Comparison of ENCODE assay signal across 32 cellular contexts in genomic region chr15:66919421-66919820, GRCh38.
A peak's percentile ranks its signal among the peaks of the same experiment; 100 is the strongest.
DNase-seq lines count a peak whose midpoint lies in the region; ATAC-seq and TF ChIP-seq lines count a peak whose summit lies in the region.
"Had no signal": no experiment of that assay in that cellular context is flagged by ENCODE, and none has a peak within 500 bp of the region (broad histone marks: within the 10 kb centered on the region; RNA-seq: fewer than 3 reads in every experiment).

No MANE protein-coding gene starts in this region.

- no peak for TF ChIP-seq EP300 in esophagus muscularis mucosa (IDR thresholded peaks at IDR 0.05)

- WGBS in esophagus muscularis mucosa: 33% methylated on average over 8 of the region's 8 CpGs
- 58 to 74% methylated on average over 8 of the region's 8 CpGs for WGBS in lung, 2 donors

- H3K27me3 ChIP-seq in RWPE2 (ENCODE audit: insufficient read depth, poor library complexity, severe bottlenecking) (no peaks in the 10 kb centered on the region), esophagus muscularis mucosa (no peaks in the 10 kb centered on the region), lung (ENCODE audit: control insufficient read depth, insufficient read depth) (no peaks in the 10 kb centered on the region), WERI-Rb-1 (ENCODE audit: insufficient read depth, low read depth, severe bottlenecking) (no peaks in the 10 kb centered on the region)
- H3K27me3 ChIP-seq: BE2C, neutrophil, suprapubic skin, vagina had no signal

- H3K9me3 ChIP-seq in RWPE2 (ENCODE audit: severe bottlenecking) (peaks cover 3% of the 10 kb centered on the region), esophagus muscularis mucosa (peaks cover 0 to 14% (median 5%) of the 10 kb centered on the region in 4 donors), lung (ENCODE audit: control insufficient read depth in 2 of 2, insufficient read depth in 1 of 2, low read length in 1 of 2) (peaks cover 0 to 8% of the 10 kb centered on the region in 2 donors), WERI-Rb-1 (ENCODE audit: severe bottlenecking) (peaks cover 2% of the 10 kb centered on the region)
- H3K9me3 ChIP-seq: neutrophil, suprapubic skin, vagina had no signal

- no peak for TF ChIP-seq POLR2A in esophagus muscularis mucosa (IDR thresholded peaks at IDR 0.05; ENCODE audit: low read depth)

- peaks cover 6 to 9% of the 10 kb centered on the region in 2 donors for H3K36me3 Mint-ChIP-seq in CD14-positive monocyte

- ATAC-seq in RWPE2 (ENCODE audit: low read depth) (peak; percentile 48; the same call in 2 of the 3 replicates), lung (ENCODE audit: insufficient read depth, low FRiP score) (peak; percentile 39)
- ATAC-seq: A549; activated CD8-positive, alpha-beta T cell treated with anti-CD3 and anti-CD28 coated beads, Interleukin-2, amount 10 ng/mL, durations not matched to agents 7 days and 5 days; effector memory CD8-positive, alpha-beta T cell; stimulated activated memory B cell treated with anti-CD40 and anti-IgM and Interleukin-4, amounts not matched to agents 10 μg/mL and 1 μg/mL and 100 μg/mL, for 72 hours had no signal

- H3K27ac Mint-ChIP-seq in CD14-positive monocyte: peak overlapping the region in 1 of 7 donors; percentile 41
- H3K27ac Mint-ChIP-seq: activated CD8-positive, alpha-beta T cell treated with anti-CD3 and anti-CD28 coated beads, Interleukin-2, amount 10 ng/mL, durations not matched to agents 7 days and 5 days; effector memory CD8-positive, alpha-beta T cell; H9; stimulated activated memory B cell treated with anti-CD40 and anti-IgM and Interleukin-4, amounts not matched to agents 10 μg/mL and 1 μg/mL and 100 μg/mL, for 72 hours had no signal

- H3K4me1 ChIP-seq in RWPE2 (ENCODE audit: insufficient read depth, poor library complexity, severe bottlenecking): no peaks in the 10 kb centered on the region
- H3K4me1 ChIP-seq in esophagus muscularis mucosa: peaks cover 13 to 24% (median 21%) of the 10 kb centered on the region in 4 donors
- peaks cover 0 to 7% of the 10 kb centered on the region in 2 donors for H3K4me1 ChIP-seq in lung (ENCODE audit: control insufficient read depth in 2 of 2, insufficient read depth in 2 of 2, low read length in 2 of 2)
- H3K4me1 ChIP-seq: A549, BE2C, vagina had no signal

- no peak overlapping the region for H3K27ac ChIP-seq in RWPE2 (ENCODE audit: poor library complexity, severe bottlenecking)
- peak overlapping the region; percentile 6 to 61 (median 44) for H3K27ac ChIP-seq in esophagus muscularis mucosa (replicated peaks in 1 of 4)
- no peak overlapping the region for H3K27ac ChIP-seq in lung (ENCODE audit: low read depth in 1 of 2, low read length in 1 of 2)
- H3K27ac ChIP-seq in WERI-Rb-1: no peak overlapping the region
- H3K27ac ChIP-seq: esophagus squamous epithelium, neutrophil, spleen, suprapubic skin, vagina had no signal

- H3K4me3 Mint-ChIP-seq in CD14-positive monocyte: no peak overlapping the region
- H3K4me3 Mint-ChIP-seq: activated CD8-positive, alpha-beta T cell treated with anti-CD3 and anti-CD28 coated beads, Interleukin-2, amount 10 ng/mL, durations not matched to agents 7 days and 5 days; effector memory CD8-positive, alpha-beta T cell; H9; stimulated activated memory B cell treated with anti-CD40 and anti-IgM and Interleukin-4, amounts not matched to agents 10 μg/mL and 1 μg/mL and 100 μg/mL, for 72 hours had no signal

- no peak overlapping the region for H3K4me3 ChIP-seq in RWPE2 (ENCODE audit: severe bottlenecking)
- no peak overlapping the region for H3K4me3 ChIP-seq in esophagus muscularis mucosa
- H3K4me3 ChIP-seq in lung: no peak overlapping the region
- H3K4me3 ChIP-seq in WERI-Rb-1 (ENCODE audit: low read depth, low read length): no peak overlapping the region
- H3K4me3 ChIP-seq: A549, esophagus squamous epithelium, spleen, suprapubic skin, vagina had no signal

- peaks cover 33% of the 10 kb centered on the region for H3K4me1 Mint-ChIP-seq in CD14-positive monocyte

- H3K9me3 Mint-ChIP-seq in CD14-positive monocyte: peaks cover 23 to 36% (median 31%) of the 10 kb centered on the region in 7 donors
- H3K9me3 Mint-ChIP-seq: effector memory CD8-positive, alpha-beta T cell had no signal

- no peaks in the 10 kb centered on the region for H3K36me3 ChIP-seq in RWPE2 (ENCODE audit: low read depth)
- H3K36me3 ChIP-seq in esophagus muscularis mucosa: no peaks in the 10 kb centered on the region
- no peaks in the 10 kb centered on the region for H3K36me3 ChIP-seq in lung (ENCODE audit: control insufficient read depth in 2 of 2, insufficient read depth in 2 of 2, low read length in 2 of 2)
- no peaks in the 10 kb centered on the region for H3K36me3 ChIP-seq in WERI-Rb-1
- H3K36me3 ChIP-seq: BE2C, esophagus squamous epithelium, neutrophil, spleen, suprapubic skin, vagina had no signal

- no peak for TF ChIP-seq CTCF in CD14-positive monocyte (IDR thresholded peaks at IDR 0.05)
- no peak for TF ChIP-seq CTCF in RWPE2 (IDR thresholded peaks at IDR 0.05; ENCODE audit: poor library complexity, severe bottlenecking)
- TF ChIP-seq CTCF in esophagus muscularis mucosa (IDR thresholded peaks at IDR 0.05): no peak
- TF ChIP-seq CTCF in lung (IDR thresholded peaks at IDR 0.05; ENCODE audit: control extremely low read depth, extremely low read depth): no peak
- TF ChIP-seq CTCF in WERI-Rb-1 (IDR thresholded peaks at IDR 0.05; ENCODE audit: low read depth, low read length): no peak

- H3K27me3 Mint-ChIP-seq in CD14-positive monocyte (ENCODE audit: low read depth in 3 of 3): peaks cover 0 to 8% (median 2%) of the 10 kb centered on the region in 3 donors

- DNase-seq in CD14-positive monocyte (ENCODE audit: low spot score) (peak; percentile 8), RWPE2 (ENCODE audit: low spot score) (no peak), esophagus muscularis mucosa (ENCODE audit: extremely low spot score) (no peak), lung (ENCODE audit: low spot score) (peak; percentile 63), WERI-Rb-1 (no peak), NCI-H510A treated with DMSO at 0.1 percent for 48 hours (lab: John Stamatoyannopoulos, UW) (no peak), amygdala (lab: John Stamatoyannopoulos, UW) (no peak), NCI-H2029 treated with DMSO at 0.1 percent for 48 hours (lab: John Stamatoyannopoulos, UW) (no peak)
- DNase-seq: activated CD4-positive, CD25-positive, alpha-beta regulatory T cell; activated CD8-positive, alpha-beta T cell treated with anti-CD3 and anti-CD28 coated beads, Interleukin-2, amount 10 ng/mL, durations not matched to agents 7 days and 5 days; activated gamma-delta T cell; activated T-cell treated with anti-CD3 and anti-CD28 coated beads, Interleukin-2, amount 50 U/mL, for 1 hour; BE2C; DMS79 treated with DMSO at 0.1 percent for 48 hours; effector memory CD8-positive, alpha-beta T cell; esophagus squamous epithelium; H9; mesenchymal stem cell; NCI-H1092; NCI-H187; NCI-H2227 treated with DMSO at 0.1 percent for 48 hours; NCI-H82; SHP77; spleen; stimulated activated CD4-positive, alpha-beta T cell treated with anti-CD3 and anti-CD28 coated beads, Interleukin-4, amount 100 ng/mL, for 1 hour; SW 1271; T1000 had no signal

- intact Hi-C loops in CD14-positive monocyte (cut with micrococcal nuclease): no loop called here
- intact Hi-C loops in esophagus muscularis mucosa (cut with DNase I): no loop called here

Comparison
In these comparisons a context has a peak if more than half of its experiments do, and no peak if none do; other contexts are left out.
1. DNase-seq: peak in CD14-positive monocyte (single experiment) and lung (single experiment); none in RWPE2 (single experiment), esophagus muscularis mucosa (single experiment), WERI-Rb-1 (single experiment), NCI-H510A treated with DMSO at 0.1 percent for 48 hours (single experiment), amygdala (0 of 56) and NCI-H2029 treated with DMSO at 0.1 percent for 48 hours (single experiment).
2. H3K27ac ChIP-seq: peak in esophagus muscularis mucosa (4 of 4); none in RWPE2 (single experiment), lung (0 of 2) and WERI-Rb-1 (single experiment).